ENCODE assay signal across 9 cellular contexts in genomic region chr2:40101076-40101688, GRCh38.
A peak's percentile ranks its signal among the peaks of the same experiment; 100 is the strongest.
DNase-seq lines count a peak whose midpoint lies in the region; ATAC-seq and TF ChIP-seq lines count a peak whose summit lies in the region.
"Had no signal": no experiment of that assay in that cellular context is flagged by ENCODE, and none has a peak within 500 bp of the region (broad histone marks: within the 10 kb centered on the region; RNA-seq: fewer than 3 reads in every experiment).

No MANE protein-coding gene starts in this region.

- ATAC-seq in GM18505 (IDR thresholded peaks at IDR 0.05; ENCODE audit: unreplicated experiment), result peak; percentile 85
- peak; percentile 81 for ATAC-seq in HG02852 (IDR thresholded peaks at IDR 0.05; ENCODE audit: unreplicated experiment)
- ATAC-seq in left colon, result no peak

- H3K4me3 ChIP-seq in OCI-LY3 (ENCODE audit: low read length) (no peak overlapping the region), mesenchymal stem cell (ENCODE audit: insufficient read depth in 1 of 2, low read depth in 1 of 2, low read length in 2 of 2) (no peak overlapping the region), spleen (no peak overlapping the region)

- H4K20me1 ChIP-seq in OCI-LY3 (ENCODE audit: insufficient read depth, low read length), result no peaks in the 10 kb centered on the region

- no peak overlapping the region for H2BK12ac ChIP-seq in mesenchymal stem cell (ENCODE audit: low read length in 2 of 2)

- H3K9ac ChIP-seq in OCI-LY3 (ENCODE audit: low read length), result no peak overlapping the region
- peak overlapping the region; percentile 53 for H3K9ac ChIP-seq in mesenchymal stem cell (ENCODE audit: low read length)

- H3K14ac ChIP-seq in mesenchymal stem cell (ENCODE audit: low read length in 2 of 2), result no peak overlapping the region

- H2BK120ac ChIP-seq in mesenchymal stem cell (ENCODE audit: low read depth, low read length), result no peak overlapping the region

- H3K36me3 ChIP-seq in OCI-LY3 (replicated peaks; ENCODE audit: low read depth, low read length) (no peaks in the 10 kb centered on the region), mesenchymal stem cell (ENCODE audit: control insufficient read depth in 1 of 2, insufficient read depth in 2 of 2, low read depth in 1 of 2, low read length in 2 of 2) (no peaks in the 10 kb centered on the region), spleen (no peaks in the 10 kb centered on the region)

- peak; percentile 88 for DNase-seq in mesenchymal stem cell
- DNase-seq in cerebellar cortex (ENCODE audit: low spot score), result no peak
- no peak for DNase-seq in spleen
- no peak for DNase-seq in left colon
- no peak for DNase-seq in HK-2 (ENCODE audit: unreplicated experiment)
- DNase-seq: foreskin melanocyte had no signal

- intact Hi-C loops in spleen (cut with DNase I; ENCODE audit: low total_unique reads) (no loop called here), left colon (cut with DNase I, micrococcal nuclease) (no loop called here)

- H3K18ac ChIP-seq in mesenchymal stem cell (ENCODE audit: low read depth in 1 of 2, low read length in 2 of 2), result no peak overlapping the region

- H3K4ac ChIP-seq in mesenchymal stem cell (ENCODE audit: low read depth in 1 of 2, low read length in 2 of 2), result no peak overlapping the region

- 0% methylated on average over 1 of the region's 1 CpG for WGBS in mesenchymal stem cell
- 0 to 46% (median 23%) methylated on average over 1 of the region's 1 CpG for WGBS in spleen, 5 donors

- no peak overlapping the region for H2BK5ac ChIP-seq in mesenchymal stem cell (ENCODE audit: low read depth, low read length, poor library complexity, severe bottlenecking)

- no peak overlapping the region for H4K8ac ChIP-seq in mesenchymal stem cell (ENCODE audit: low read length)

- peaks cover 42% of the 10 kb centered on the region for H3K27me3 ChIP-seq in OCI-LY3 (ENCODE audit: low read depth, low read length)
- no peaks in the 10 kb centered on the region for H3K27me3 ChIP-seq in mesenchymal stem cell (ENCODE audit: control insufficient read depth in 1 of 2, insufficient read depth in 1 of 2, low read length in 2 of 2)
- no peaks in the 10 kb centered on the region for H3K27me3 ChIP-seq in spleen (replicated peaks in 1 of 7)

- no peak overlapping the region for H4K91ac ChIP-seq in mesenchymal stem cell (ENCODE audit: low read length)

- H3K9me3 ChIP-seq in OCI-LY3 (ENCODE audit: insufficient read depth, low read length), result no peaks in the 10 kb centered on the region
- H3K9me3 ChIP-seq in mesenchymal stem cell (ENCODE audit: control insufficient read depth, low read length), result no peaks in the 10 kb centered on the region
- H3K9me3 ChIP-seq in spleen, result no peaks in the 10 kb centered on the region

- no peak overlapping the region for H2AK5ac ChIP-seq in mesenchymal stem cell (ENCODE audit: low read length, severe bottlenecking)

- no peak for TF ChIP-seq POLR2A in GM18505 (IDR thresholded peaks at IDR 0.05; ENCODE audit: borderline replicate concordance, extremely low read depth, insufficient read depth, insufficient read length)
- no peak for TF ChIP-seq POLR2A in spleen (IDR thresholded peaks at IDR 0.05)

- no peak overlapping the region for H3K23ac ChIP-seq in mesenchymal stem cell (ENCODE audit: low read length in 2 of 2)

- no peak overlapping the region for H2BK15ac ChIP-seq in mesenchymal stem cell (ENCODE audit: low read depth, poor library complexity, severe bottlenecking)

- H3K4me1 ChIP-seq in OCI-LY3 (ENCODE audit: low read length), result peaks cover 31% of the 10 kb centered on the region
- peaks cover 2% of the 10 kb centered on the region for H3K4me1 ChIP-seq in mesenchymal stem cell (ENCODE audit: control insufficient read depth, insufficient read depth, low read depth, low read length)
- H3K4me1 ChIP-seq in spleen, result no peaks in the 10 kb centered on the region

- H3K4me2 ChIP-seq in OCI-LY3 (ENCODE audit: low read length), result peak overlapping the region; percentile 42
- no peak overlapping the region for H3K4me2 ChIP-seq in mesenchymal stem cell (ENCODE audit: low read length, poor library complexity, severe bottlenecking)

- no peak overlapping the region for H2AFZ ChIP-seq in OCI-LY3 (ENCODE audit: low read depth, low read length)
- H2AFZ ChIP-seq in mesenchymal stem cell (ENCODE audit: low read depth, low read length), result no peak overlapping the region

- TF ChIP-seq CTCF in OCI-LY3 (IDR thresholded peaks at IDR 0.05; ENCODE audit: low read depth, low read length) (no peak), spleen (IDR thresholded peaks at IDR 0.05 in 8 of 11, conservative IDR thresholded peaks at IDR 0.05 in 3 of 11) (no peak)

- no peaks in the 10 kb centered on the region for H3K79me1 ChIP-seq in mesenchymal stem cell (replicated peaks; ENCODE audit: low read length, poor library complexity, severe bottlenecking)

- no peaks in the 10 kb centered on the region for H3K79me2 ChIP-seq in OCI-LY3 (ENCODE audit: low read length)

- H3K27ac ChIP-seq in OCI-LY3 (ENCODE audit: low read length) (peak overlapping the region; percentile 65), mesenchymal stem cell (ENCODE audit: low read length, poor library complexity, severe bottlenecking) (peak overlapping the region; percentile 63), spleen (no peak overlapping the region)

Comparison
In these comparisons a context has a peak if more than half of its experiments do, and no peak if none do; other contexts are left out.
1. H3K27ac ChIP-seq: peak in OCI-LY3 (single experiment) and mesenchymal stem cell (single experiment); none in spleen (0 of 8).